9 cellular contexts compared by ENCODE assay signal in the genomic region with DNA sequence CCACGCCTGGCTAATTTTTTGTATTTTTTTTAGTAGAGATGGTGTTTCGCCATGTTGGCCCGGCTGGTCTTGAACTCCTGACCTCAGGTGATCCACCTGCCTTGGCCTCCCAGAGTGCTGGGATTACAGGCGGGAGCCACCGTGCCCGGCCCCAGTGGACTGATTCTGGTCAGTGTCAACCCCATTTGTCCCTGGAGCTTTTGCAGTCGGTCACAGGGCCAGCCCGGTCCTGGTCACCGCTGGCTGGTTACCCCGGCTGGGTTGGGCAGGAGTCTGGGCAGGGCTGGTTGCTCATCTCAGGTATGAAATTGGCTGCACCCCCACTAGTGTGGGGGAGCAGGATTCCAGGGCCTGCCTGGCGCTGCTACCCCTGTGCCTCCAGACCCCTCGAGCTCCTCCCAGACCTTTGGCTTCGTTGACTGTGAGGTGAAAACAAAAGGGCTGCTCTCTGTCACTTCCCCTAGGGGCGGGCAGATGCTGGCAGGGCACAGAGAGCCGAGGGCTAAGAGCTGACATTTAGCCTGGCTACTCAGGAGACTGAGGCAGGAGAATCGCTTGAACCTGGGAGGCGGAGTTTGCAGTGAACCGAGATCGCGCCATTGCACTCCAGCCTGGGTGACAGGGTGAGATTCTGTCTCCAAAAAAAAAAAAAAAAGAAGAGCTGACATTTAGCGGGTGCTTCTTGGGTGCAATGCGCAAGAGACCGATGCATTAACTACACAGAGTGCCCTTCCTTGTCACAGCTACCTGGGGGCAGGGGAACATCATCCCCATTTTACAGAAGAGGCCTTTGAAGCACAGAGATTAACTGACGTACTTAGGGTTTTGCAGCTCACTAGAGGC. TPM values are rescaled to one million over a fixed set of nuclear protein-coding genes. Genes with fewer than 3 reads are reported as not detected.
DNase-seq lines count a peak whose midpoint lies in the region; ATAC-seq and TF ChIP-seq lines count a peak whose summit lies in the region.
"Had no signal": no experiment of that assay in that cellular context is flagged by ENCODE, and none has a peak within 500 bp of the region (broad histone marks: within the 10 kb centered on the region; RNA-seq: fewer than 3 reads in every experiment).

No MANE protein-coding gene starts in this region.

- peaks cover 12% of the 10 kb centered on the region for H3K36me3 Mint-ChIP-seq in CD4-positive, CD25-positive, alpha-beta regulatory T cell

- peaks cover 22% of the 10 kb centered on the region for H3K36me3 ChIP-seq in CD4-positive, CD25-positive, alpha-beta regulatory T cell (ENCODE audit: control insufficient read depth, insufficient read depth, low read length)
- H3K36me3 ChIP-seq in KOPT-K1 (ENCODE audit: insufficient read depth, low read length) (no peaks in the 10 kb centered on the region), colonic mucosa (no peaks in the 10 kb centered on the region), rectal smooth muscle tissue (ENCODE audit: control insufficient read depth, insufficient read depth, low read length) (no peaks in the 10 kb centered on the region), ascending aorta (no peaks in the 10 kb centered on the region)

- H3K4me3 ChIP-seq in CD4-positive, CD25-positive, alpha-beta regulatory T cell (ENCODE audit: low read depth, low read length), result peak overlapping the region; percentile 62
- H3K4me3 ChIP-seq in colonic mucosa, result no peak overlapping the region
- H3K4me3 ChIP-seq in rectal smooth muscle tissue (ENCODE audit: low read length), result peak overlapping the region; percentile 22
- no peak overlapping the region for H3K4me3 ChIP-seq in ascending aorta

- H3K9ac ChIP-seq in colonic mucosa (ENCODE audit: low read depth in 2 of 2, low read length in 2 of 2) (no peak overlapping the region), rectal smooth muscle tissue (ENCODE audit: low read length) (no peak overlapping the region)

- H3K4me1 ChIP-seq in CD4-positive, CD25-positive, alpha-beta regulatory T cell (ENCODE audit: control insufficient read depth, insufficient read depth, low read length, poor library complexity, severe bottlenecking), result peaks cover 99% of the 10 kb centered on the region
- H3K4me1 ChIP-seq in colonic mucosa (no peaks in the 10 kb centered on the region), rectal smooth muscle tissue (ENCODE audit: control insufficient read depth, insufficient read depth, low read length) (peaks cover 3% of the 10 kb centered on the region), ascending aorta (peaks cover 0 to 3% of the 10 kb centered on the region in 2 donors)

- H3K27ac Mint-ChIP-seq in CD4-positive, CD25-positive, alpha-beta regulatory T cell, result peak overlapping the region; percentile 95 to 99 (median 98)

- intact Hi-C loops in colonic mucosa (cut with DNase I) (no loop called here), ascending aorta (cut with DNase I) (no loop called here)

- peak overlapping the region; percentile 97 for H3K27ac ChIP-seq in CD4-positive, CD25-positive, alpha-beta regulatory T cell (ENCODE audit: insufficient read depth, low read length, poor library complexity, severe bottlenecking)
- H3K27ac ChIP-seq in KOPT-K1 (ENCODE audit: low read depth, low read length, poor library complexity, severe bottlenecking) (peak overlapping the region; percentile 47), colonic mucosa (peak overlapping the region; percentile 24), rectal smooth muscle tissue (ENCODE audit: low read depth, low read length) (no peak overlapping the region), ascending aorta (peak overlapping the region in 1 of 2 donors; percentile 63)

- no peaks in the 10 kb centered on the region for H3K9me3 ChIP-seq in CD4-positive, CD25-positive, alpha-beta regulatory T cell (ENCODE audit: control insufficient read depth in 2 of 2, low read length in 2 of 2)
- H3K9me3 ChIP-seq in KOPT-K1 (ENCODE audit: insufficient read depth, low read length, poor library complexity, severe bottlenecking) (no peaks in the 10 kb centered on the region), colonic mucosa (no peaks in the 10 kb centered on the region), ascending aorta (no peaks in the 10 kb centered on the region)

- TF ChIP-seq CTCF in colonic mucosa (IDR thresholded peaks at IDR 0.05) (no peak), ascending aorta (IDR thresholded peaks at IDR 0.05) (no peak)

- no peak for ATAC-seq in CD4-positive, CD25-positive, alpha-beta regulatory T cell (ENCODE audit: low read depth in 2 of 2)

- H3K27me3 ChIP-seq in CD4-positive, CD25-positive, alpha-beta regulatory T cell (ENCODE audit: control insufficient read depth, insufficient read depth, low read length), result no peaks in the 10 kb centered on the region
- H3K27me3 ChIP-seq in colonic mucosa (no peaks in the 10 kb centered on the region), rectal smooth muscle tissue (ENCODE audit: control insufficient read depth, insufficient read depth, low read length) (no peaks in the 10 kb centered on the region), ascending aorta (no peaks in the 10 kb centered on the region)

- peak in 2 of 3 donors; percentile 42 to 59 for DNase-seq in CD4-positive, CD25-positive, alpha-beta regulatory T cell
- no peak for DNase-seq in colonic mucosa
- DNase-seq in GM19238 (ENCODE audit: insufficient read length, low spot score), result no peak
- DNase-seq in ascending aorta (ENCODE audit: low spot score in 2 of 2), result no peak
- no peak for DNase-seq in HuH-7 (ENCODE audit: low spot score)
- no peak for DNase-seq in epidermal melanocyte (ENCODE audit: insufficient read length, low spot score)
- DNase-seq: glutamatergic neuron had no signal

- peaks cover 0 to 3% (median 0%) of the 10 kb centered on the region in 7 donors for H3K9me3 Mint-ChIP-seq in CD4-positive, CD25-positive, alpha-beta regulatory T cell

- peak overlapping the region; percentile 89 to 100 (median 92) for H3K4me3 Mint-ChIP-seq in CD4-positive, CD25-positive, alpha-beta regulatory T cell

- no peaks in the 10 kb centered on the region for H3K27me3 Mint-ChIP-seq in CD4-positive, CD25-positive, alpha-beta regulatory T cell

- H3K4me1 Mint-ChIP-seq in CD4-positive, CD25-positive, alpha-beta regulatory T cell, result peaks cover 13 to 98% (median 59%) of the 10 kb centered on the region in 4 donors

RNA-seq across cellular contexts. Expression of a gene that starts 10.6 kb away (rescaled TPM):
- total RNA-seq in CD4-positive, CD25-positive, alpha-beta regulatory T cell, result 252 TPM
- polyA plus RNA-seq in CD4-positive, CD25-positive, alpha-beta regulatory T cell, result 100 to 1,000 TPM; 347 to 450 (median 421) TPM
- total RNA-seq in colonic mucosa (10 to 100 TPM; 27.2 to 28.1 TPM), ascending aorta (139 TPM)

RNA-seq across cellular contexts. Expression of a gene that starts 52.5 kb away (rescaled TPM):
- total RNA-seq in CD4-positive, CD25-positive, alpha-beta regulatory T cell, result 96.0 TPM
- polyA plus RNA-seq in CD4-positive, CD25-positive, alpha-beta regulatory T cell, result 10 to 100 TPM in 2 of 4 donors, 1 to 10 TPM in 2; 8.1 to 11.6 (median 9.9) TPM
- 10 to 100 TPM; 54.3 to 56.0 TPM for total RNA-seq in colonic mucosa
- total RNA-seq in ascending aorta, result 28.3 TPM

Comparison
In these comparisons a context has a peak if more than half of its experiments do, and no peak if none do; other contexts are left out.
1. DNase-seq: peak in CD4-positive, CD25-positive, alpha-beta regulatory T cell (2 of 3); none in colonic mucosa (single experiment), GM19238 (single experiment), ascending aorta (0 of 2), HuH-7 (single experiment) and epidermal melanocyte (single experiment).
2. H3K4me3 ChIP-seq: peak in CD4-positive, CD25-positive, alpha-beta regulatory T cell (single experiment) and rectal smooth muscle tissue (single experiment); none in colonic mucosa (single experiment) and ascending aorta (0 of 2).